9 cellular contexts compared by ENCODE assay signal in the genomic region with DNA sequence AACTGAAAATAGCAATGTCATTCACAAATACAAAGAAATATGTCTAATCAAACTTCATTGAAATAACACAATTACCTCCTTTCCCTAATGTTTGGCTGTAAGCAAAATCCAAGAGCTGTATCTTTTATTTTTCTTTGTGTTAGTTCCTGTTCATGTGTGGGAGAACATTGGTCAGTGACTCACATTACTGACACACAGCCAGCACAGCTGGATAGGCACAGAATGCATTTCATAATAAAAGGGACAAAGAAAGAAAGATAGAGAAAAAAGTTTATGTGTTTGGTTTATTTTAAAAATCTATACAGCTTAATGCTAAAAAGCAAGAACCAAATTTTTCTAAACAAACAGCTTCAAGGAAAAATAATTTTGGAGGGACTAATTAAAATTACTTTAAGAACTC.
A peak's percentile ranks its signal among the peaks of the same experiment; 100 is the strongest.
DNase-seq lines count a peak whose midpoint lies in the region; ATAC-seq and TF ChIP-seq lines count a peak whose summit lies in the region.
"Had no signal": no experiment of that assay in that cellular context is flagged by ENCODE, and none has a peak within 500 bp of the region (broad histone marks: within the 10 kb centered on the region; RNA-seq: fewer than 3 reads in every experiment).

No MANE protein-coding gene starts in this region.

- peaks cover 10 to 13% of the 10 kb centered on the region in 2 donors for H3K9me3 Mint-ChIP-seq in natural killer cell

- intact Hi-C loops in natural killer cell (cut with micrococcal nuclease), result no loop called here

- H3K9me3 ChIP-seq in neuron (ENCODE audit: low read length), result no peaks in the 10 kb centered on the region
- H3K9me3 ChIP-seq: BE2C had no signal

- H3K4me1 Mint-ChIP-seq in natural killer cell, result no peaks in the 10 kb centered on the region

- H3K4me3 Mint-ChIP-seq in natural killer cell, result no peak overlapping the region

- H3K4me1 ChIP-seq in neuron (ENCODE audit: insufficient read depth, low read length), result peaks cover 14% of the 10 kb centered on the region
- H3K4me1 ChIP-seq: BE2C had no signal

- no peaks in the 10 kb centered on the region for H3K27me3 Mint-ChIP-seq in natural killer cell (ENCODE audit: low read depth in 2 of 2)

- no peaks in the 10 kb centered on the region for H3K27me3 ChIP-seq in neuron (ENCODE audit: insufficient read depth, low read length)
- H3K27me3 ChIP-seq: BE2C had no signal

- in situ Hi-C loops in ACHN (cut with HindIII; ENCODE audit: low pct_ligation_motif_present, low pct_unique_long_range_greater_than_20kb, low sequenced_read_pairs), result no loop called here

- no peaks in the 10 kb centered on the region for H3K36me3 ChIP-seq in neuron (ENCODE audit: insufficient read depth, low read length)
- H3K36me3 ChIP-seq: BE2C had no signal

- H2AFZ ChIP-seq in neuron (ENCODE audit: low read depth, low read length), result peak overlapping the region; percentile 17

- TF ChIP-seq CTCF in natural killer cell (IDR thresholded peaks at IDR 0.05), result no peak

- DNase-seq in ACHN (peak; percentile 68), fibroblast of gingiva (ENCODE audit: low read depth) (peak; percentile 79), NK-92 (lab: John Stamatoyannopoulos, UW; ENCODE audit: unreplicated experiment) (no peak), natural killer cell (no peak)
- no peak for DNase-seq in stimulated activated CD4-positive, alpha-beta T cell treated with anti-CD3 and anti-CD28 coated beads, Interleukin-2, amount 100 ng/mL, for 48 hours
- DNase-seq: BE2C had no signal

- H3K4me3 ChIP-seq in neuron (ENCODE audit: low read length), result no peak overlapping the region

- H3K27ac Mint-ChIP-seq in natural killer cell, result no peak overlapping the region

- no peaks in the 10 kb centered on the region for H3K36me3 Mint-ChIP-seq in natural killer cell

- ATAC-seq in natural killer cell (no peak), GM21515 (IDR thresholded peaks at IDR 0.05; ENCODE audit: unreplicated experiment) (no peak)

TF ChIP-seq in PFSK-1, 5 proteins besides CTCF, POLR2A, EP300 and RAD21:
- TF ChIP-seq FOXP2 (optimal IDR thresholded peaks at IDR 0.05; ENCODE audit: borderline replicate concordance, extremely low read depth, extremely low read length, insufficient read depth), result no peak
- no peak for TF ChIP-seq SIN3A (IDR thresholded peaks at IDR 0.05; ENCODE audit: borderline replicate concordance, insufficient read depth, low read length)
- peak; percentile 22; the same call in 1 of the 2 replicates for TF ChIP-seq TAF1 (IDR thresholded peaks at IDR 0.05; ENCODE audit: borderline replicate concordance, insufficient read depth, low read length)
- 0 out of 4 replicates have a peak, but pooled peaks of 1 of the 2 experiments have one; percentile 16 for TF ChIP-seq REST (IDR thresholded peaks at IDR 0.05; ENCODE audit: insufficient read depth in 1 of 2, low read depth in 2 of 2, low read length in 2 of 2)
- TF ChIP-seq POLR2AphosphoS5 (IDR thresholded peaks at IDR 0.05; ENCODE audit: low read depth, low read length), result 0 out of 2 replicates have a peak, but pooled peaks have one; percentile 35

Comparison
In these comparisons a context has a peak if more than half of its experiments do, and no peak if none do; other contexts are left out.
1. DNase-seq: peak in ACHN (single experiment) and fibroblast of gingiva (single experiment); none in stimulated activated CD4-positive, alpha-beta T cell treated with anti-CD3 and anti-CD28 coated beads, Interleukin-2, amount 100 ng/mL, for 48 hours (0 of 2), NK-92 (single experiment) and natural killer cell (single experiment).